11 cellular contexts compared by ENCODE assay signal in genomic region chr11:30919389-30920172, GRCh38.
DNase-seq lines count a peak whose midpoint lies in the region; ATAC-seq, FAIRE-seq and TF ChIP-seq lines count a peak whose summit lies in the region.
"Had no signal": no experiment of that assay in that cellular context is flagged by ENCODE, and none has a peak within 500 bp of the region (broad histone marks: within the 10 kb centered on the region; RNA-seq: fewer than 3 reads in every experiment).

No MANE protein-coding gene starts in this region.

- ATAC-seq in right lobe of liver, result peak in 3 of 4 donors; percentile 23 to 69 (median 49)
- no peak for ATAC-seq in HepG2
- ATAC-seq: SK-N-SH treated with all-trans-retinoic acid at 6 μM for 48 hours had no signal

- H3K27me3 Mint-ChIP-seq in activated T-helper 2 cell treated with anti-CD3 and anti-CD28 coated beads, Interferon-gamma antibody, Interleukin-2, Interleukin-4, amounts not matched to agents 10 μg/mL and 5 μg/mL and 100 μg/mL, durations not matched to agents 14 hours and 24 hours and 36 hours (ENCODE audit: low read depth), result no peaks in the 10 kb centered on the region

- H3K36me3 Mint-ChIP-seq in activated T-helper 2 cell treated with anti-CD3 and anti-CD28 coated beads, Interferon-gamma antibody, Interleukin-2, Interleukin-4, amounts not matched to agents 10 μg/mL and 5 μg/mL and 100 μg/mL, durations not matched to agents 14 hours and 24 hours and 36 hours (ENCODE audit: low read depth), result no peaks in the 10 kb centered on the region

- H3K27me3 ChIP-seq in right lobe of liver (no peaks in the 10 kb centered on the region), HepG2 (ENCODE audit: control insufficient read depth in 1 of 2, insufficient read depth in 2 of 2, low read length in 2 of 2) (no peaks in the 10 kb centered on the region), fibroblast of lung (ENCODE audit: control insufficient read depth, insufficient read depth, low read length) (no peaks in the 10 kb centered on the region)

- H3K27ac ChIP-seq in right lobe of liver (no peak overlapping the region), HepG2 (ENCODE audit: extremely low read length, insufficient read depth, low read length) (no peak overlapping the region), fibroblast of lung (ENCODE audit: insufficient read depth, low read length) (no peak overlapping the region)

- H4K20me1 ChIP-seq in HepG2 (ENCODE audit: insufficient read depth, low read length) (no peaks in the 10 kb centered on the region), fibroblast of lung (ENCODE audit: control insufficient read depth, extremely low read depth, insufficient read depth, low read length) (no peaks in the 10 kb centered on the region)

- no peaks in the 10 kb centered on the region for H3K36me3 ChIP-seq in right lobe of liver
- no peaks in the 10 kb centered on the region for H3K36me3 ChIP-seq in HepG2 (replicated peaks in 1 of 2; ENCODE audit: control insufficient read depth in 1 of 2, insufficient read depth in 2 of 2, low read length in 2 of 2)
- no peaks in the 10 kb centered on the region for H3K36me3 ChIP-seq in fibroblast of lung (ENCODE audit: control insufficient read depth, insufficient read depth, low read length)

- intact Hi-C loops in right lobe of liver (cut with DNase I), result no loop called here
- intact Hi-C loops in HepG2 (cut with micrococcal nuclease; ENCODE audit: unreplicated experiment), result loop anchor here (2.0 kb wide), 1 partner anchor 1471 kb away; no protein-coding TSS in a partner anchor
- intact Hi-C loops in activated T-helper 2 cell treated with anti-CD3 and anti-CD28 coated beads, Interferon-gamma antibody, Interleukin-2, Interleukin-4, amounts not matched to agents 10 μg/mL and 5 μg/mL and 100 μg/mL, durations not matched to agents 14 hours and 24 hours and 36 hours (cut with micrococcal nuclease), result loop anchor here (2.0 kb wide), 1 partner anchor 575 kb away; no protein-coding TSS in a partner anchor

- DNase-seq in right lobe of liver (no peak), HepG2 (ENCODE audit: low spot score) (no peak), LHCN-M2 (ENCODE audit: low read depth) (peak; percentile 83), fibroblast of lung (ENCODE audit: low read depth in 2 of 2) (peak; percentile 1 to 50), DMS 273 (lab: John Stamatoyannopoulos, UW; ENCODE audit: unreplicated experiment) (no peak), D341Med (ENCODE audit: low spot score) (no peak)
- DNase-seq in activated CD4-positive, CD25-positive, alpha-beta regulatory T cell treated with anti-CD3 and anti-CD28 coated beads, Interleukin-2, amount 50 U/mL, for 72 hours, result no peak
- no peak for DNase-seq in activated T-helper 2 cell treated with anti-CD3 and anti-CD28 coated beads, Interferon-gamma antibody, Interleukin-2, Interleukin-4, amounts not matched to agents 10 μg/mL and 5 μg/mL and 100 μg/mL, durations not matched to agents 14 hours and 24 hours and 36 hours (ENCODE audit: low spot score)
- DNase-seq: stimulated activated CD8-positive, alpha-beta memory T cell treated with anti-CD3 and anti-CD28 coated beads, Interleukin-4, amount 100 ng/mL, for 48 hours had no signal

- H3K4me3 ChIP-seq in right lobe of liver (no peak overlapping the region), HepG2 (replicated peaks in 1 of 3; ENCODE audit: insufficient read depth in 1 of 3, low read depth in 2 of 3, low read length in 3 of 3) (no peak overlapping the region), fibroblast of lung (replicated peaks in 1 of 4; ENCODE audit: control extremely low read depth in 1 of 4, insufficient read depth in 1 of 4, low read depth in 3 of 4, low read length in 4 of 4) (no peak overlapping the region)

- H2AFZ ChIP-seq in HepG2 (ENCODE audit: low read length), result no peak overlapping the region
- no peak overlapping the region for H2AFZ ChIP-seq in fibroblast of lung (ENCODE audit: low read length)

- FAIRE-seq in HepG2 (lab: Jason Lieb, UNC), result no peak
- FAIRE-seq: H1 had no signal

- no peak for TF ChIP-seq RAD21 in HepG2 (CRISPR knock-in tag; IDR thresholded peaks at IDR 0.05)

- no peak overlapping the region for H3K4me3 Mint-ChIP-seq in activated T-helper 2 cell treated with anti-CD3 and anti-CD28 coated beads, Interferon-gamma antibody, Interleukin-2, Interleukin-4, amounts not matched to agents 10 μg/mL and 5 μg/mL and 100 μg/mL, durations not matched to agents 14 hours and 24 hours and 36 hours (ENCODE audit: low read depth)

- CTCF ChIA-PET in HepG2 (lab: Yijun Ruan, JAX; ENCODE audit: low intra/inter-chr PET ratio, low total read pairs), result no interaction called here

- no peak for TF ChIP-seq CTCF in right lobe of liver (IDR thresholded peaks at IDR 0.05)
- no peak for TF ChIP-seq CTCF in HepG2 (CRISPR knock-in tag; IDR thresholded peaks at IDR 0.05)
- no peak for TF ChIP-seq CTCF in fibroblast of lung (conservative IDR thresholded peaks at IDR 0.05 in 1 of 2, IDR thresholded peaks at IDR 0.05 in 1 of 2; ENCODE audit: low read depth in 1 of 2, low read length in 2 of 2)

- H3K79me2 ChIP-seq in HepG2 (ENCODE audit: insufficient read depth, low read length) (no peaks in the 10 kb centered on the region), fibroblast of lung (ENCODE audit: control insufficient read depth, insufficient read depth, low read length) (no peaks in the 10 kb centered on the region)

- TF ChIP-seq EP300 in HepG2 (IDR thresholded peaks at IDR 0.05; ENCODE audit: low read depth in 2 of 2, low read length in 2 of 2), result no peak
- TF ChIP-seq EP300 in HepG2 (CRISPR knock-in tag; IDR thresholded peaks at IDR 0.05; ENCODE audit: borderline replicate concordance), result no peak

- no peak overlapping the region for H3K4me2 ChIP-seq in HepG2 (ENCODE audit: low read depth, low read length)
- H3K4me2 ChIP-seq in fibroblast of lung (ENCODE audit: extremely low read depth, insufficient read depth, low read length), result no peak overlapping the region

- H3K4me1 ChIP-seq in right lobe of liver (no peaks in the 10 kb centered on the region), HepG2 (ENCODE audit: insufficient read depth, low read length) (no peaks in the 10 kb centered on the region), fibroblast of lung (ENCODE audit: control insufficient read depth, extremely low read depth, insufficient read depth, low read length) (no peaks in the 10 kb centered on the region)

- no peaks in the 10 kb centered on the region for H3K9me3 Mint-ChIP-seq in activated T-helper 2 cell treated with anti-CD3 and anti-CD28 coated beads, Interferon-gamma antibody, Interleukin-2, Interleukin-4, amounts not matched to agents 10 μg/mL and 5 μg/mL and 100 μg/mL, durations not matched to agents 14 hours and 24 hours and 36 hours

- BruUV-seq in HepG2 (replicated peaks; lab: Mats Ljungman, UMichigan), result no TSS peak

- POLR2A ChIA-PET in HepG2 (lab: Yijun Ruan, JAX), result no interaction called here

- 40% methylated on average over 8 of the region's 8 CpGs for WGBS in right lobe of liver (ENCODE audit: insufficient coverage, low coverage, low lambda C conversion rate, missing lambda C conversion rate)
- 3% methylated on average over 8 of the region's 8 CpGs for WGBS in HepG2 (ENCODE audit: low lambda C conversion rate)

- in situ Hi-C loops in HepG2 (cut with HindIII; ENCODE audit: extremely low pct_ligation_motif_present, low pct_unique_long_range_greater_than_20kb), result loop anchor here (5.0 to 25.0 kb wide), 2 partner anchors 577 to 1482 kb away; no protein-coding TSS in a partner anchor

- H3K9me3 ChIP-seq in right lobe of liver (no peaks in the 10 kb centered on the region), HepG2 (ENCODE audit: low read length) (no peaks in the 10 kb centered on the region), fibroblast of lung (ENCODE audit: control insufficient read depth, insufficient read depth, low read depth, low read length) (no peaks in the 10 kb centered on the region)

- no peak overlapping the region for H3K27ac Mint-ChIP-seq in activated T-helper 2 cell treated with anti-CD3 and anti-CD28 coated beads, Interferon-gamma antibody, Interleukin-2, Interleukin-4, amounts not matched to agents 10 μg/mL and 5 μg/mL and 100 μg/mL, durations not matched to agents 14 hours and 24 hours and 36 hours

- no peaks in the 10 kb centered on the region for H3K4me1 Mint-ChIP-seq in activated T-helper 2 cell treated with anti-CD3 and anti-CD28 coated beads, Interferon-gamma antibody, Interleukin-2, Interleukin-4, amounts not matched to agents 10 μg/mL and 5 μg/mL and 100 μg/mL, durations not matched to agents 14 hours and 24 hours and 36 hours (ENCODE audit: low read depth)

- TF ChIP-seq POLR2A in right lobe of liver (IDR thresholded peaks at IDR 0.05), result no peak
- TF ChIP-seq POLR2A in HepG2 (IDR thresholded peaks at IDR 0.05; ENCODE audit: insufficient read depth in 1 of 2, low read depth in 2 of 2, low read length in 2 of 2), result no peak

- H3K9ac ChIP-seq in HepG2 (ENCODE audit: insufficient read depth, low read depth, low read length), result no peak overlapping the region
- no peak overlapping the region for H3K9ac ChIP-seq in fibroblast of lung (ENCODE audit: insufficient read depth, low read length)

TF ChIP-seq in HepG2, 621 proteins besides CTCF, POLR2A, EP300 and RAD21 (continues in another document):
- TF ChIP-seq SMAD3 (CRISPR knock-in tag; IDR thresholded peaks at IDR 0.05), result no peak
- no peak for TF ChIP-seq SRF (IDR thresholded peaks at IDR 0.05; ENCODE audit: low read depth, low read length)
- TF ChIP-seq ZNF205 (CRISPR knock-in tag; IDR thresholded peaks at IDR 0.05), result no peak
- no peak for TF ChIP-seq MEIS2 (CRISPR knock-in tag; IDR thresholded peaks at IDR 0.05)
- TF ChIP-seq ZNF121 (CRISPR knock-in tag; IDR thresholded peaks at IDR 0.05), result no peak
- TF ChIP-seq JUNB (CRISPR knock-in tag; IDR thresholded peaks at IDR 0.05; ENCODE audit: borderline replicate concordance), result no peak
- TF ChIP-seq ZNF781 (CRISPR knock-in tag; IDR thresholded peaks at IDR 0.05; ENCODE audit: borderline replicate concordance, not compliant biosample characterization), result no peak
- TF ChIP-seq ZNF513 (CRISPR knock-in tag; conservative IDR thresholded peaks at IDR 0.05), result no peak
- TF ChIP-seq ZBTB7B (CRISPR knock-in tag; IDR thresholded peaks at IDR 0.05), result no peak
- TF ChIP-seq ARHGAP35 (CRISPR knock-in tag; IDR thresholded peaks at IDR 0.05; ENCODE audit: borderline replicate concordance), result no peak
- no peak for TF ChIP-seq ZNF207 (IDR thresholded peaks at IDR 0.05; ENCODE audit: borderline replicate concordance)

Comparison
In these comparisons a context has a peak if more than half of its experiments do, and no peak if none do; other contexts are left out.
1. intact Hi-C loops: an anchor here in HepG2 (2.0 kb wide) and activated T-helper 2 cell treated with anti-CD3 and anti-CD28 coated beads, Interferon-gamma antibody, Interleukin-2, Interleukin-4, amounts not matched to agents 10 μg/mL and 5 μg/mL and 100 μg/mL, durations not matched to agents 14 hours and 24 hours and 36 hours (2.0 kb wide); none called in right lobe of liver.
2. DNase-seq: peak in LHCN-M2 (single experiment) and fibroblast of lung (2 of 2); none in right lobe of liver (0 of 3), HepG2 (single experiment), DMS 273 (single experiment), activated CD4-positive, CD25-positive, alpha-beta regulatory T cell treated with anti-CD3 and anti-CD28 coated beads, Interleukin-2, amount 50 U/mL, for 72 hours (single experiment), D341Med (single experiment) and activated T-helper 2 cell treated with anti-CD3 and anti-CD28 coated beads, Interferon-gamma antibody, Interleukin-2, Interleukin-4, amounts not matched to agents 10 μg/mL and 5 μg/mL and 100 μg/mL, durations not matched to agents 14 hours and 24 hours and 36 hours (single experiment).